In genomic region chr6:3267162-3267561, GRCh38 we compare ENCODE assay signal across 22 cellular contexts.
"Had no signal": no experiment of that assay in that cellular context is flagged by ENCODE, and none has a peak within 500 bp of the region (broad histone marks: within the 10 kb centered on the region; RNA-seq: fewer than 3 reads in every experiment).

No MANE protein-coding gene starts in this region.

- H3K27me3 Mint-ChIP-seq: activated naive CD8-positive, alpha-beta T cell treated with anti-CD3 and anti-CD28 coated beads for 36 hours; central memory CD8-positive, alpha-beta T cell; naive B cell had no signal

- H3K27ac Mint-ChIP-seq: activated naive CD8-positive, alpha-beta T cell treated with anti-CD3 and anti-CD28 coated beads for 36 hours; naive B cell; T-helper 2 cell treated with Interferon-gamma antibody and Interleukin-4, amounts not matched to agents 5 μg/mL and 100 μg/mL, for 36 hours had no signal

- H3K9me3 Mint-ChIP-seq: activated naive CD8-positive, alpha-beta T cell treated with anti-CD3 and anti-CD28 coated beads for 36 hours; central memory CD8-positive, alpha-beta T cell; naive B cell; T-helper 2 cell treated with Interferon-gamma antibody and Interleukin-4, amounts not matched to agents 5 μg/mL and 100 μg/mL, for 36 hours had no signal

- H3K27ac ChIP-seq: body of pancreas, foreskin keratinocyte, lower lobe of right lung, pancreas had no signal

- H3K4me3 Mint-ChIP-seq: activated naive CD8-positive, alpha-beta T cell treated with anti-CD3 and anti-CD28 coated beads for 36 hours; central memory CD8-positive, alpha-beta T cell; naive B cell; T-helper 2 cell treated with Interferon-gamma antibody and Interleukin-4, amounts not matched to agents 5 μg/mL and 100 μg/mL, for 36 hours had no signal

- ATAC-seq: body of pancreas, foreskin keratinocyte, pancreas had no signal

- DNase-seq: activated CD4-positive, alpha-beta T cell treated with anti-CD3 and anti-CD28 coated beads, Interleukin-2, amount 50 U/mL, for 1 hour; activated CD4-positive, CD25-positive, alpha-beta regulatory T cell; activated CD8-positive, alpha-beta memory T cell treated with anti-CD3 and anti-CD28 coated beads for 24 hours; activated naive CD8-positive, alpha-beta T cell treated with anti-CD3 and anti-CD28 coated beads for 36 hours; amygdala; body of pancreas; effector CD8-positive, alpha-beta T cell; foreskin keratinocyte; glutamatergic neuron; hypothalamus; kidney glomerular epithelial cell; lower lobe of right lung; midbrain; naive B cell; pancreas; stimulated activated CD4-positive, alpha-beta T cell treated with anti-CD3 and anti-CD28 coated beads, Interleukin-4, amount 100 ng/mL, for 4 hours; stimulated activated CD8-positive, alpha-beta memory T cell treated with anti-CD3 and anti-CD28 coated beads, Interleukin-4, amount 100 ng/mL, for 48 hours; stimulated activated naive CD4-positive, alpha-beta T cell treated with Interleukin-2 at 50 U/mL for 16 hours; substantia nigra; transverse colon had no signal
